Comparison of ENCODE assay signal across 15 cellular contexts in the genomic region with DNA sequence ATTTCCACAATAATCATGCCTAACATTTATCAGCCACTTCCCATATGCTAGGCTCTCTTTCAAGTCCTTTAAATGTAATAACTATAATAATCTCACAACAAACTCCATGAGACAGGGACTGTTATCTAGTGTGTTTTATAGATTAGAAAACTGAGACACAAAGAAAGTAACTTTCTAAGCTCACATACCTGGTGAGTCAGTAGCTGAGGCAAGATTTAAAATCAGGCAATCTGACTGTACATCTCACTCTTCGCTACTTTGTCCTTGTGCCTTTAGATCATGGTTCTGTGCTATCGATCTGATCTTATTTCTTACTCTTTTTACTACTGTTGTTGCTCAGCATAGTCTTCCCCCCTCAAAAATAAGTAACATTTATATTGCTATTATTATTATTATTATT.
A peak's percentile ranks its signal among the peaks of the same experiment; 100 is the strongest.
DNase-seq lines count a peak whose midpoint lies in the region; ATAC-seq, FAIRE-seq and TF ChIP-seq lines count a peak whose summit lies in the region.
"Had no signal": no experiment of that assay in that cellular context is flagged by ENCODE, and none has a peak within 500 bp of the region (broad histone marks: within the 10 kb centered on the region; RNA-seq: fewer than 3 reads in every experiment).

No MANE protein-coding gene starts in this region.

- TF ChIP-seq CTCF in IMR-90 (conservative IDR thresholded peaks at IDR 0.05; ENCODE audit: low read depth, low read length): no peak
- no peak for TF ChIP-seq CTCF in astrocyte (IDR thresholded peaks at IDR 0.05; ENCODE audit: insufficient read depth, low read depth, low read length)
- TF ChIP-seq CTCF in D721Med (IDR thresholded peaks at IDR 0.05; ENCODE audit: insufficient read depth, missing control alignments): no peak

- H3K23ac ChIP-seq in IMR-90 (ENCODE audit: low read depth, low read length): no peak overlapping the region

- DNase-seq in IMR-90 (peak; percentile 49), astrocyte (ENCODE audit: low read depth) (peak; percentile 45), D721Med (ENCODE audit: insufficient read length, low spot score) (no peak), Right ventricle myocardium superior (no peak)
- DNase-seq in stimulated activated naive B cell treated with anti-CD40 and anti-IgM and Interleukin-4, amounts not matched to agents 10 μg/mL and 1 μg/mL and 100 μg/mL, for 72 hours: no peak
- DNase-seq in central memory CD4-positive, alpha-beta T cell: no peak
- DNase-seq: CD8-positive, alpha-beta T cell; COR-L47; DND-41; GF-D8 had no signal

- in situ Hi-C loops in IMR-90 (cut with MboI; ENCODE audit: low sequenced_read_pairs): no loop called here

- H3K79me2 ChIP-seq in astrocyte (ENCODE audit: insufficient read depth, low read length): peaks cover 69% of the 10 kb centered on the region

- H2AK5ac ChIP-seq in IMR-90 (ENCODE audit: low read depth, low read length): no peak overlapping the region

- no peak overlapping the region for H2BK5ac ChIP-seq in IMR-90 (ENCODE audit: low read depth, low read length, poor library complexity, severe bottlenecking)

- H2AK9ac ChIP-seq in IMR-90 (replicated peaks; ENCODE audit: low read depth, low read length, poor library complexity): no peak overlapping the region

- no peak overlapping the region for H2BK15ac ChIP-seq in IMR-90 (ENCODE audit: low read depth, low read length)

- BruUV-seq in IMR-90 (replicated peaks; lab: Mats Ljungman, UMichigan): no TSS peak

- intact Hi-C loops in IMR-90 (cut with micrococcal nuclease) (no loop called here), Right ventricle myocardium superior (cut with DNase I) (no loop called here)

- H3K27me3 ChIP-seq in BLaER1 treated with 17β-estradiol and CSF1 and Interleukin-3, amounts not matched to agents 10 nM and 100 nM: no peaks in the 10 kb centered on the region
- H3K27me3 ChIP-seq in IMR-90 (ENCODE audit: control insufficient read depth, insufficient read depth, low read length) (no peaks in the 10 kb centered on the region), astrocyte (ENCODE audit: insufficient read depth, low read length) (no peaks in the 10 kb centered on the region)

- peak overlapping the region in 7 of 11 experiments; percentile 1 to 69 (median 35); a peak in 9 of 22 replicates for H3K27ac ChIP-seq in BLaER1 treated with 17β-estradiol and CSF1 and Interleukin-3, amounts not matched to agents 10 nM and 100 nM
- H3K27ac ChIP-seq in IMR-90 (ENCODE audit: insufficient read depth, low read length): no peak overlapping the region
- no peak overlapping the region for H3K27ac ChIP-seq in astrocyte (ENCODE audit: low read depth, low read length)

- peaks cover 38 to 66% of the 10 kb centered on the region in 2 experiments for H3K79me1 ChIP-seq in IMR-90 (ENCODE audit: low read depth in 1 of 2, low read length in 2 of 2)

- ATAC-seq in IMR-90 (ENCODE audit: low read depth) (no peak), Right ventricle myocardium superior (ENCODE audit: poor library complexity) (no peak)
- ATAC-seq in stimulated activated naive B cell treated with anti-CD40 and anti-IgM and Interleukin-4, amounts not matched to agents 10 μg/mL and 1 μg/mL and 100 μg/mL, for 72 hours (replicated peaks): no peak
- ATAC-seq: CD8-positive, alpha-beta T cell; HCT116 had no signal

- H3K9me3 Mint-ChIP-seq in astrocyte (ENCODE audit: unreplicated experiment): peaks cover 7% of the 10 kb centered on the region
- H3K9me3 Mint-ChIP-seq in stimulated activated naive B cell treated with anti-CD40 and anti-IgM and Interleukin-4, amounts not matched to agents 10 μg/mL and 1 μg/mL and 100 μg/mL, for 72 hours: peaks cover 15 to 16% of the 10 kb centered on the region in 2 donors
- H3K9me3 Mint-ChIP-seq: CD8-positive, alpha-beta T cell had no signal

- H4K5ac ChIP-seq in IMR-90 (ENCODE audit: low read depth, low read length): no peak overlapping the region

- H3K36me3 ChIP-seq in BLaER1 treated with 17β-estradiol and CSF1 and Interleukin-3, amounts not matched to agents 10 nM and 100 nM: peaks cover 0 to 10% (median 0%) of the 10 kb centered on the region in 11 experiments; a peak in 3 of 22 replicates
- peaks cover 4% of the 10 kb centered on the region for H3K36me3 ChIP-seq in IMR-90 (ENCODE audit: control insufficient read depth, insufficient read depth, low read length)
- H3K36me3 ChIP-seq in astrocyte (ENCODE audit: insufficient read depth, low read length): no peaks in the 10 kb centered on the region

- peaks cover 6% of the 10 kb centered on the region; the same call in 1 of the 2 replicates for H3K9me1 ChIP-seq in IMR-90 (ENCODE audit: insufficient read depth, low read length)

- H3K56ac ChIP-seq in IMR-90 (ENCODE audit: extremely low read depth, insufficient read depth, low read length): no peak overlapping the region

- peaks cover 13% of the 10 kb centered on the region for H3K36me3 Mint-ChIP-seq in astrocyte (ENCODE audit: low read depth, unreplicated experiment)
- H3K36me3 Mint-ChIP-seq in stimulated activated naive B cell treated with anti-CD40 and anti-IgM and Interleukin-4, amounts not matched to agents 10 μg/mL and 1 μg/mL and 100 μg/mL, for 72 hours: peaks cover 25 to 44% of the 10 kb centered on the region in 2 donors

- no peaks in the 10 kb centered on the region for H4K20me1 ChIP-seq in BLaER1 treated with 17β-estradiol and CSF1 and Interleukin-3, amounts not matched to agents 10 nM and 100 nM
- peaks cover 21% of the 10 kb centered on the region; the same call in 1 of the 2 replicates for H4K20me1 ChIP-seq in IMR-90 (ENCODE audit: insufficient read depth, low read length)
- peaks cover 67% of the 10 kb centered on the region for H4K20me1 ChIP-seq in astrocyte (ENCODE audit: insufficient read depth, low read length)

- no peak overlapping the region for H3K9ac ChIP-seq in BLaER1 treated with 17β-estradiol and CSF1 and Interleukin-3, amounts not matched to agents 10 nM and 100 nM
- H3K9ac ChIP-seq in IMR-90 (ENCODE audit: low read depth, low read length) (no peak overlapping the region), astrocyte (ENCODE audit: low read length) (no peak overlapping the region)

- peak overlapping the region; percentile 18 to 64 (median 47); a peak in 16 of 22 replicates for H3K4me2 ChIP-seq in BLaER1 treated with 17β-estradiol and CSF1 and Interleukin-3, amounts not matched to agents 10 nM and 100 nM
- H3K4me2 ChIP-seq in IMR-90 (ENCODE audit: low read depth, low read length): no peak overlapping the region
- H3K4me2 ChIP-seq in astrocyte (ENCODE audit: low read length): no peak overlapping the region

- POLR2A ChIA-PET in IMR-90 (lab: Charles Lee; ENCODE audit: unreplicated experiment): no interaction called here

- peak overlapping the region; percentile 56 for H3K27ac Mint-ChIP-seq in astrocyte (ENCODE audit: unreplicated experiment)
- H3K27ac Mint-ChIP-seq in stimulated activated naive B cell treated with anti-CD40 and anti-IgM and Interleukin-4, amounts not matched to agents 10 μg/mL and 1 μg/mL and 100 μg/mL, for 72 hours: peak overlapping the region; percentile 27
- H3K27ac Mint-ChIP-seq: B cell; CD14-positive monocyte; CD8-positive, alpha-beta T cell had no signal

- no peak overlapping the region for H3K4me3 ChIP-seq in BLaER1 treated with 17β-estradiol and CSF1 and Interleukin-3, amounts not matched to agents 10 nM and 100 nM
- no peak overlapping the region for H3K4me3 ChIP-seq in IMR-90 (ENCODE audit: insufficient read depth, low read depth, low read length)
- H3K4me3 ChIP-seq in astrocyte (ENCODE audit: insufficient read depth, low read depth, low read length): no peak overlapping the region

- no peak overlapping the region for H2BK120ac ChIP-seq in IMR-90 (ENCODE audit: low read depth, low read length)

- no peak overlapping the region for H4K91ac ChIP-seq in IMR-90 (ENCODE audit: insufficient read depth, low read depth, low read length)

- no peak overlapping the region for H3K14ac ChIP-seq in IMR-90 (replicated peaks; ENCODE audit: low read depth, low read length)

- H3K4me3 Mint-ChIP-seq in astrocyte (ENCODE audit: unreplicated experiment): no peak overlapping the region
- no peak overlapping the region for H3K4me3 Mint-ChIP-seq in stimulated activated naive B cell treated with anti-CD40 and anti-IgM and Interleukin-4, amounts not matched to agents 10 μg/mL and 1 μg/mL and 100 μg/mL, for 72 hours
- H3K4me3 Mint-ChIP-seq: B cell; CD14-positive monocyte; CD8-positive, alpha-beta T cell had no signal

- TF ChIP-seq RAD21 in IMR-90 (IDR thresholded peaks at IDR 0.05; ENCODE audit: low read length): no peak

- dilution Hi-C loops in IMR-90 (cut with HindIII; ENCODE audit: low sequenced_read_pairs, unreplicated experiment): no loop called here

- H3K4me1 Mint-ChIP-seq in astrocyte (ENCODE audit: low read depth, unreplicated experiment): peaks cover 24% of the 10 kb centered on the region
- H3K4me1 Mint-ChIP-seq in stimulated activated naive B cell treated with anti-CD40 and anti-IgM and Interleukin-4, amounts not matched to agents 10 μg/mL and 1 μg/mL and 100 μg/mL, for 72 hours: peaks cover 54 to 81% of the 10 kb centered on the region in 2 donors

- FAIRE-seq in astrocyte (lab: Jason Lieb, UNC) (no peak), D721Med (lab: Jason Lieb, UNC) (no peak)
- FAIRE-seq: A204.1 had no signal

- H2BK20ac ChIP-seq in IMR-90 (ENCODE audit: low read depth, low read length): no peak overlapping the region

- TF ChIP-seq POLR2A in IMR-90 (IDR thresholded peaks at IDR 0.05; ENCODE audit: low read depth, low read length): no peak

- H3K4ac ChIP-seq in IMR-90 (ENCODE audit: low read depth, low read length): no peak overlapping the region

- CTCF ChIA-PET in IMR-90 (lab: Yijun Ruan, JAX): no interaction called here

- WGBS in IMR-90 (ENCODE audit: extremely low coverage in 2 of 2, insufficient read length in 1 of 2), 2 experiments: no CpG with 5 or more reads among the region's 2 CpGs

- H3K9me3 ChIP-seq in BLaER1 treated with 17β-estradiol and CSF1 and Interleukin-3, amounts not matched to agents 10 nM and 100 nM (replicated peaks in 1 of 11): peaks cover 0 to 10% (median 9%) of the 10 kb centered on the region in 11 experiments; a peak in 16 of 22 replicates
- H3K9me3 ChIP-seq in IMR-90 (ENCODE audit: control insufficient read depth, insufficient read depth, low read length) (0 out of 2 replicates have a peak, but pooled peaks cover 2% of the 10 kb centered on the region), astrocyte (ENCODE audit: insufficient read depth, low read depth, low read length) (no peaks in the 10 kb centered on the region)

- H3K4me1 ChIP-seq in BLaER1 treated with 17β-estradiol and CSF1 and Interleukin-3, amounts not matched to agents 10 nM and 100 nM: peaks cover 29 to 41% (median 37%) of the 10 kb centered on the region in 10 experiments
- H3K4me1 ChIP-seq in IMR-90 (ENCODE audit: control insufficient read depth, insufficient read depth, low read length) (no peaks in the 10 kb centered on the region), astrocyte (ENCODE audit: insufficient read depth, low read length) (no peaks in the 10 kb centered on the region)

- no peak overlapping the region for H3K18ac ChIP-seq in IMR-90 (ENCODE audit: low read depth, low read length)

- H2AFZ ChIP-seq in IMR-90 (replicated peaks; ENCODE audit: low read length, poor library complexity): no peak overlapping the region
- no peak overlapping the region for H2AFZ ChIP-seq in astrocyte (ENCODE audit: low read depth, low read length)

- no peak overlapping the region for H4K8ac ChIP-seq in IMR-90 (ENCODE audit: low read depth in 2 of 2, low read length in 2 of 2)

- H3K27me3 Mint-ChIP-seq in astrocyte (ENCODE audit: low read depth, unreplicated experiment): no peaks in the 10 kb centered on the region
- no peaks in the 10 kb centered on the region for H3K27me3 Mint-ChIP-seq in stimulated activated naive B cell treated with anti-CD40 and anti-IgM and Interleukin-4, amounts not matched to agents 10 μg/mL and 1 μg/mL and 100 μg/mL, for 72 hours
- H3K27me3 Mint-ChIP-seq: B cell had no signal

Comparison
In these comparisons a context has a peak if more than half of its experiments do, and no peak if none do; other contexts are left out.
1. H3K27ac ChIP-seq: peak in BLaER1 treated with 17β-estradiol and CSF1 and Interleukin-3, amounts not matched to agents 10 nM and 100 nM (7 of 11); none in IMR-90 (single experiment) and astrocyte (single experiment).
2. H3K4me2 ChIP-seq: peak in BLaER1 treated with 17β-estradiol and CSF1 and Interleukin-3, amounts not matched to agents 10 nM and 100 nM (11 of 11); none in IMR-90 (single experiment) and astrocyte (single experiment).
3. DNase-seq: peak in IMR-90 (single experiment) and astrocyte (single experiment); none in stimulated activated naive B cell treated with anti-CD40 and anti-IgM and Interleukin-4, amounts not matched to agents 10 μg/mL and 1 μg/mL and 100 μg/mL, for 72 hours (single experiment), central memory CD4-positive, alpha-beta T cell (single experiment), D721Med (single experiment) and Right ventricle myocardium superior (single experiment).